In the genomic region with DNA sequence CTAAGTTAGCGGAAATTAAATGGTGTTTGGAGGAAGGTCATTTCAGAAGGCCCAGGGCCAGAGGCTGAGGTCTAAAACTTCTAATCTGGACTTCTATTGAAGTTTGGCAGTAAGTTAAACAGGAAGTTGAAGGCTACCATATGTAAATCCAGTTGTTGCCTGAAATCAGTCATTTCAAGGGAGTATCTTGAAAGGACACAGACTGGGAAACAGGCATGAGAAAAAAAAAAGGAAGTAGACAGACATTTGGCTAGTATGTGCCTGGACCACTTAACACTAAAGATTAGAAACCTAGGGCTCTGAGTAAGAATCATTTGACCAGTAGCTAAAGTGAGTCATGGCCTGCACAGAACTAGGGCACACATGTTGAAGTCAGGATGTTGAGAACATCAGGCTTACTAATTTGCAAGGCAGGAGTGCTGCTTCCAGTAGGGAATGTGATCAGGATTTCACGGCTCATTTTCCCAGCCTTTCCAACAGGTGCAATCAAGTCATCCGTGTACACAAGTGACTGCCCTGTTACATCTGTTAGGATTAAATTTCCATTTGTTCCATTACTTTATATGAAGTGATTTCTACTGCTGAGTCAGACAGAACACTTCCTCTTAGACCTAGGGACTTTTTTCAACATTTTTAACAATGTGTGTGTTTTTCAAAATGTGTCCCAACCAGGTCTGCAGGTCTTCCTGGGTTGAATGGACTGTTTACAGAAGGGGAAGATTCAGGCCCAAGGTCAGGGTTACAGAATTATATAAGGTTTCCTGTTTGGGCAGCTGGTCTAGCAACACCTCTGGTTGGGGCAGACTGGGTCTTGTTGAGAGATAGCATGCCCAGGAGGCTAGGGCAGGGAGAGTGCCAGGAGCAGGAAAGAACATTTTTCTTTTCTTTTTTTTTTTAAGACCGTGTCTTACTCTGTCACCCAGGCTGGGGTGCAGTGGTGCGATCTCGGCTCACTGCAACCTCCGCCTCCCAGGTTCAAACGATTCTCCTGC, we compare ENCODE assay signal across 8 cellular contexts.
DNase-seq lines count a peak whose midpoint lies in the region; ATAC-seq and TF ChIP-seq lines count a peak whose summit lies in the region.

No MANE protein-coding gene starts in this region.

- peak; percentile 38 for DNase-seq in stimulated activated CD4-positive, alpha-beta T cell treated with anti-CD3 and anti-CD28 coated beads, Interleukin-1b, Interleukin-23, amount 100 ng/mL, for 48 hours
- no peak for DNase-seq in stimulated activated CD4-positive, alpha-beta T cell treated with anti-CD3 and anti-CD28 coated beads, Interleukin-12 subunit alpha, Interleukin-12 subunit beta, amount 100 ng/mL, for 4 hours
- DNase-seq in NCI-H2029 treated with DMSO at 0.1 percent for 48 hours (lab: John Stamatoyannopoulos, UW), result peak; percentile 57
- no peak for DNase-seq in WTC11 (ENCODE audit: low spot score)
- DNase-seq in epithelial cell of prostate (ENCODE audit: low read depth, low spot score), result peak; percentile 92
- DNase-seq in uterus, result peak; percentile 44 to 74

- POLR2A ChIA-PET in WTC11 (lab: Charles Lee), result interaction anchor here (0.6 to 2.5 kb wide), 6 partner anchors 8 to 148 kb away, joined by 3 to 33 read pairs (median 8); no protein-coding TSS in a partner anchor

- H3K27ac ChIP-seq in epithelial cell of prostate (peak overlapping the region; percentile 99), uterus (peak overlapping the region; percentile 95 to 98)

- no peaks in the 10 kb centered on the region for H3K9me3 Mint-ChIP-seq in WTC11

- H3K27me3 ChIP-seq in mucosa of stomach (ENCODE audit: control insufficient read depth, insufficient read depth, low read length) (no peaks in the 10 kb centered on the region), uterus (no peaks in the 10 kb centered on the region)

- CTCF ChIA-PET in WTC11 (lab: Charles Lee), result interaction anchor here (1.0 to 3.7 kb wide), 25 partner anchors 8 to 316 kb away, joined by 3 to 92 read pairs (median 8); no protein-coding TSS in a partner anchor

- TF ChIP-seq POLR2A in uterus (IDR thresholded peaks at IDR 0.05), result peak; percentile 6 to 45

- H3K4me1 Mint-ChIP-seq in WTC11, result peaks cover 75% of the 10 kb centered on the region

- H3K4me3 ChIP-seq in mucosa of stomach (ENCODE audit: low read length) (peak overlapping the region; percentile 88), uterus (peak overlapping the region; percentile 30 to 48)

- ATAC-seq in HG02885 (IDR thresholded peaks at IDR 0.05; ENCODE audit: poor library complexity, unreplicated experiment), result peak; percentile 57
- ATAC-seq in WTC11, result no peak

- H3K36me3 Mint-ChIP-seq in WTC11, result peaks cover 4% of the 10 kb centered on the region

- peak overlapping the region; percentile 95 for H3K27ac Mint-ChIP-seq in WTC11

- peaks cover 24% of the 10 kb centered on the region for H3K27me3 Mint-ChIP-seq in WTC11 (ENCODE audit: low read depth)

- peak overlapping the region; percentile 62 for H3K4me3 Mint-ChIP-seq in WTC11

- TF ChIP-seq CTCF in WTC11 (IDR thresholded peaks at IDR 0.05) (no peak), uterus (IDR thresholded peaks at IDR 0.05) (no peak)

- intact Hi-C loops in uterus (cut with DNase I; ENCODE audit: low total_unique reads), result loop anchor here (10.0 kb wide), 1 partner anchor 141 kb away; a partner anchor contains a TSS

- H3K9me3 ChIP-seq in mucosa of stomach (ENCODE audit: control insufficient read depth, low read length) (no peaks in the 10 kb centered on the region), uterus (no peaks in the 10 kb centered on the region)

- H3K36me3 ChIP-seq in mucosa of stomach (ENCODE audit: control insufficient read depth, insufficient read depth, low read length), result no peaks in the 10 kb centered on the region
- H3K36me3 ChIP-seq in uterus, result no peaks in the 10 kb centered on the region

- H3K4me1 ChIP-seq in mucosa of stomach (ENCODE audit: control insufficient read depth, insufficient read depth, low read length) (peaks cover 45% of the 10 kb centered on the region), uterus (peaks cover 9 to 23% of the 10 kb centered on the region in 2 donors)

- H3K9ac ChIP-seq in mucosa of stomach (ENCODE audit: low read length), result peak overlapping the region; percentile 92

TF ChIP-seq in WTC11, 78 proteins besides CTCF, POLR2A, EP300 and RAD21:
- TF ChIP-seq, protein P1, sequence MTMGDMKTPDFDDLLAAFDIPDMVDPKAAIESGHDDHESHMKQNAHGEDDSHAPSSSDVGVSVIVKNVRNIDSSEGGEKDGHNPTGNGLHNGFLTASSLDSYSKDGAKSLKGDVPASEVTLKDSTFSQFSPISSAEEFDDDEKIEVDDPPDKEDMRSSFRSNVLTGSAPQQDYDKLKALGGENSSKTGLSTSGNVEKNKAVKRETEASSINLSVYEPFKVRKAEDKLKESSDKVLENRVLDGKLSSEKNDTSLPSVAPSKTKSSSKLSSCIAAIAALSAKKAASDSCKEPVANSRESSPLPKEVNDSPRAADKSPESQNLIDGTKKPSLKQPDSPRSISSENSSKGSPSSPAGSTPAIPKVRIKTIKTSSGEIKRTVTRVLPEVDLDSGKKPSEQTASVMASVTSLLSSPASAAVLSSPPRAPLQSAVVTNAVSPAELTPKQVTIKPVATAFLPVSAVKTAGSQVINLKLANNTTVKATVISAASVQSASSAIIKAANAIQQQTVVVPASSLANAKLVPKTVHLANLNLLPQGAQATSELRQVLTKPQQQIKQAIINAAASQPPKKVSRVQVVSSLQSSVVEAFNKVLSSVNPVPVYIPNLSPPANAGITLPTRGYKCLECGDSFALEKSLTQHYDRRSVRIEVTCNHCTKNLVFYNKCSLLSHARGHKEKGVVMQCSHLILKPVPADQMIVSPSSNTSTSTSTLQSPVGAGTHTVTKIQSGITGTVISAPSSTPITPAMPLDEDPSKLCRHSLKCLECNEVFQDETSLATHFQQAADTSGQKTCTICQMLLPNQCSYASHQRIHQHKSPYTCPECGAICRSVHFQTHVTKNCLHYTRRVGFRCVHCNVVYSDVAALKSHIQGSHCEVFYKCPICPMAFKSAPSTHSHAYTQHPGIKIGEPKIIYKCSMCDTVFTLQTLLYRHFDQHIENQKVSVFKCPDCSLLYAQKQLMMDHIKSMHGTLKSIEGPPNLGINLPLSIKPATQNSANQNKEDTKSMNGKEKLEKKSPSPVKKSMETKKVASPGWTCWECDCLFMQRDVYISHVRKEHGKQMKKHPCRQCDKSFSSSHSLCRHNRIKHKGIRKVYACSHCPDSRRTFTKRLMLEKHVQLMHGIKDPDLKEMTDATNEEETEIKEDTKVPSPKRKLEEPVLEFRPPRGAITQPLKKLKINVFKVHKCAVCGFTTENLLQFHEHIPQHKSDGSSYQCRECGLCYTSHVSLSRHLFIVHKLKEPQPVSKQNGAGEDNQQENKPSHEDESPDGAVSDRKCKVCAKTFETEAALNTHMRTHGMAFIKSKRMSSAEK (CRISPR knock-in tag; IDR thresholded peaks at IDR 0.05; ENCODE audit: borderline replicate concordance), result no peak
- TF ChIP-seq GABPB1 (CRISPR knock-in tag; IDR thresholded peaks at IDR 0.05), result peak; percentile 71

Comparison
In these comparisons a context has a peak if more than half of its experiments do, and no peak if none do; other contexts are left out.
1. DNase-seq: peak in stimulated activated CD4-positive, alpha-beta T cell treated with anti-CD3 and anti-CD28 coated beads, Interleukin-1b, Interleukin-23, amount 100 ng/mL, for 48 hours (single experiment), NCI-H2029 treated with DMSO at 0.1 percent for 48 hours (single experiment), epithelial cell of prostate (single experiment) and uterus (2 of 2); none in stimulated activated CD4-positive, alpha-beta T cell treated with anti-CD3 and anti-CD28 coated beads, Interleukin-12 subunit alpha, Interleukin-12 subunit beta, amount 100 ng/mL, for 4 hours (single experiment) and WTC11 (single experiment).